Comparison of ENCODE assay signal across 8 cellular contexts in genomic region chr7:129144095-129144833, GRCh38. TPM values are rescaled to one million over a fixed set of nuclear protein-coding genes. Genes with fewer than 3 reads are reported as not detected.
DNase-seq lines count a peak whose midpoint lies in the region; ATAC-seq and TF ChIP-seq lines count a peak whose summit lies in the region.

Gene TSPAN33, plus strand, starts transcription at chr7:129144707. Its CDS starts 274 bp downstream, at chr7:129144981.

- intact Hi-C loops in activated CD4-positive, alpha-beta memory T cell treated with anti-CD3 and anti-CD28 coated beads for 36 hours (cut with micrococcal nuclease) = no loop called here

- no peak within 1 kb of the TSS for H3K27ac Mint-ChIP-seq in activated CD4-positive, alpha-beta memory T cell treated with anti-CD3 and anti-CD28 coated beads for 36 hours

- no peaks in the 10 kb centered on the region for H3K9me3 Mint-ChIP-seq in activated CD4-positive, alpha-beta memory T cell treated with anti-CD3 and anti-CD28 coated beads for 36 hours

- H3K27me3 Mint-ChIP-seq in activated CD4-positive, alpha-beta memory T cell treated with anti-CD3 and anti-CD28 coated beads for 36 hours = peaks cover 26% of the 10 kb centered on the region

- H3K9me3 ChIP-seq in ectodermal cell (ENCODE audit: control insufficient read depth, low read length) (no peaks in the 10 kb centered on the region), lung (ENCODE audit: control insufficient read depth in 2 of 2, insufficient read depth in 1 of 2, low read length in 1 of 2) (no peaks in the 10 kb centered on the region)

- WGBS in ectodermal cell, 2 experiments = 2% methylated on average over 43 of the region's 43 CpGs
- 1 to 2% methylated on average over 43 of the region's 43 CpGs for WGBS in lung, 2 donors

- H3K27ac ChIP-seq in ectodermal cell (ENCODE audit: insufficient read depth, low read depth, low read length, poor library complexity, severe bottlenecking) = no peak within 1 kb of the TSS
- no peak within 1 kb of the TSS for H3K27ac ChIP-seq in lung (ENCODE audit: low read depth in 1 of 2, low read length in 1 of 2)

- H3K4me1 Mint-ChIP-seq in activated CD4-positive, alpha-beta memory T cell treated with anti-CD3 and anti-CD28 coated beads for 36 hours (ENCODE audit: low read depth) = peaks cover 11% of the 10 kb centered on the region

- TF ChIP-seq CTCF in lung (IDR thresholded peaks at IDR 0.05; ENCODE audit: control extremely low read depth, extremely low read depth) = no peak

- H3K4me1 ChIP-seq in ectodermal cell (ENCODE audit: control insufficient read depth, insufficient read depth, low read length) = peaks cover 9% of the 10 kb centered on the region
- no peaks in the 10 kb centered on the region for H3K4me1 ChIP-seq in lung (ENCODE audit: control insufficient read depth in 2 of 2, insufficient read depth in 2 of 2, low read length in 2 of 2)

- ATAC-seq in GM18909 (IDR thresholded peaks at IDR 0.05; ENCODE audit: poor library complexity, unreplicated experiment) (peak; percentile 77), HG03135 (IDR thresholded peaks at IDR 0.05; ENCODE audit: unreplicated experiment) (peak; percentile 67), lung (ENCODE audit: insufficient read depth, low FRiP score) (peak; percentile 87)

- no peaks in the 10 kb centered on the region for H3K36me3 ChIP-seq in ectodermal cell (ENCODE audit: control insufficient read depth, insufficient read depth, low read length)
- no peaks in the 10 kb centered on the region for H3K36me3 ChIP-seq in lung (ENCODE audit: control insufficient read depth in 2 of 2, insufficient read depth in 2 of 2, low read length in 2 of 2)

- POLR2A ChIA-PET in activated CD4-positive, alpha-beta memory T cell treated with anti-CD3 and anti-CD28 coated beads for 36 hours (lab: Charles Lee) = no interaction called here

- DNase-seq in AG08396 (ENCODE audit: low spot score) (peak; percentile 96), NCI-H460 (ENCODE audit: extremely low read depth, low read depth) (peak; percentile 71), lung (ENCODE audit: low spot score) (peak; percentile 74)
- peak; percentile 78 for DNase-seq in activated CD4-positive, alpha-beta memory T cell treated with anti-CD3 and anti-CD28 coated beads for 36 hours
- DNase-seq in stimulated activated CD4-positive, alpha-beta T cell treated with anti-CD3 and anti-CD28 coated beads, TNF-alpha, amount 100 ng/mL, for 24 hours (ENCODE audit: low read depth in 3 of 3) = peak; percentile 51 to 72 (median 57)

- CTCF ChIA-PET in activated CD4-positive, alpha-beta memory T cell treated with anti-CD3 and anti-CD28 coated beads for 36 hours (lab: Charles Lee) = interaction anchor here (0.6 to 1.9 kb wide), 4 partner anchors 19 to 838 kb away, joined by 3 to 16 read pairs (median 4); no protein-coding TSS in a partner anchor

- H3K4me3 ChIP-seq in ectodermal cell (ENCODE audit: insufficient read depth, low read depth, low read length) (peak within 1 kb of the TSS; percentile 65), lung (peak within 1 kb of the TSS; percentile 7)

- H3K27me3 ChIP-seq in ectodermal cell (ENCODE audit: control insufficient read depth, insufficient read depth, low read length, poor library complexity, severe bottlenecking) (peaks cover 30% of the 10 kb centered on the region), lung (ENCODE audit: control insufficient read depth, insufficient read depth) (no peaks in the 10 kb centered on the region)

- peak within 1 kb of the TSS; percentile 87 for H3K4me3 Mint-ChIP-seq in activated CD4-positive, alpha-beta memory T cell treated with anti-CD3 and anti-CD28 coated beads for 36 hours

- H3K36me3 Mint-ChIP-seq in activated CD4-positive, alpha-beta memory T cell treated with anti-CD3 and anti-CD28 coated beads for 36 hours = no peaks in the 10 kb centered on the region

RNA-seq across cellular contexts. Expression of gene TSPAN33, which starts in this region (rescaled TPM):
- total RNA-seq in NCI-H460 (2014; rRNA removed; shearing (Covaris generic)) = 6.4 and 7.6 TPM in 2 replicates
- 3.9 and 9.2 TPM in 2 replicates for polyA plus RNA-seq in NCI-H460 (2014; cell fraction: nucleus; rRNA removed)
- 1 to 10 TPM; 3.3 to 4.1 TPM for total RNA-seq in activated CD4-positive, alpha-beta memory T cell treated with anti-CD3 and anti-CD28 coated beads for 36 hours
- polyA plus RNA-seq in ectodermal cell (2013, experiment 1 of 4) = 33.7 TPM
- 38.3 TPM for polyA plus RNA-seq in ectodermal cell (2013, experiment 2 of 4)
- 25.4 TPM for polyA plus RNA-seq in ectodermal cell (2013, experiment 3 of 4)
- polyA plus RNA-seq in ectodermal cell (2013, experiment 4 of 4) = 29.2 TPM
- total RNA-seq in lung = 1 to 10 TPM; 4.5 to 7.3 TPM
- polyA plus RNA-seq in lung = 1 to 10 TPM; 3.3 to 8.2 TPM
